ENCODE assay signal across 8 cellular contexts in genomic region chr9:15423328-15423985, GRCh38. TPM values are rescaled to one million over a fixed set of nuclear protein-coding genes. Genes with fewer than 3 reads are reported as not detected.
DNase-seq lines count a peak whose midpoint lies in the region; ATAC-seq and TF ChIP-seq lines count a peak whose summit lies in the region.

No MANE protein-coding gene starts in this region.

- in situ Hi-C loops in gastrocnemius medialis (cut with MboI; ENCODE audit: low sequenced_read_pairs in 4 of 4), result loop anchor here in 2 of 4 donors (5.0 to 25.0 kb wide), 2 partner anchors 121 to 211 kb away; no protein-coding TSS in a partner anchor

- H3K4me1 ChIP-seq in CD8-positive, alpha-beta T cell (ENCODE audit: insufficient read depth, low read length), result peaks cover 22% of the 10 kb centered on the region
- H3K4me1 ChIP-seq in HUES48 (ENCODE audit: control insufficient read depth, insufficient read depth, low read length), result peaks cover 8% of the 10 kb centered on the region
- H3K4me1 ChIP-seq in gastrocnemius medialis, result peaks cover 6 to 16% of the 10 kb centered on the region in 2 donors

- peak overlapping the region; percentile 51 for H3K27ac ChIP-seq in CD8-positive, alpha-beta T cell (ENCODE audit: low read depth, low read length)
- H3K27ac ChIP-seq in HUES48 (ENCODE audit: low read depth, low read length), result peak overlapping the region; percentile 51
- H3K27ac ChIP-seq in gastrocnemius medialis, result peak overlapping the region; percentile 86 to 91 (median 90)

- peaks cover 10% of the 10 kb centered on the region for H3K36me3 ChIP-seq in CD8-positive, alpha-beta T cell (ENCODE audit: insufficient read depth, low read length)
- H3K36me3 ChIP-seq in HUES48 (ENCODE audit: control insufficient read depth, insufficient read depth, low read length), result peaks cover 36% of the 10 kb centered on the region
- peaks cover 0 to 13% of the 10 kb centered on the region in 2 donors for H3K36me3 ChIP-seq in gastrocnemius medialis

- H3K27ac Mint-ChIP-seq in CD8-positive, alpha-beta T cell, result peak overlapping the region; percentile 87
- H3K27ac Mint-ChIP-seq in WTC11 (peak overlapping the region; percentile 80), glutamatergic neuron (ENCODE audit: unreplicated experiment) (peak overlapping the region; percentile 93)

- DNase-seq in CD8-positive, alpha-beta T cell, result peak in 1 of 7 experiments; percentile 5
- no peak for DNase-seq in WTC11 (ENCODE audit: low spot score)
- no peak for DNase-seq in glutamatergic neuron
- no peak for DNase-seq in gastrocnemius medialis
- no peak for DNase-seq in central memory CD4-positive, alpha-beta T cell
- DNase-seq in stimulated activated CD8-positive, alpha-beta memory T cell treated with anti-CD3 and anti-CD28 coated beads, Interleukin-4, amount 100 ng/mL, for 48 hours, result no peak

- H3K36me3 Mint-ChIP-seq in CD8-positive, alpha-beta T cell, result peaks cover 27% of the 10 kb centered on the region
- H3K36me3 Mint-ChIP-seq in WTC11, result peaks cover 31% of the 10 kb centered on the region
- H3K36me3 Mint-ChIP-seq in glutamatergic neuron (ENCODE audit: unreplicated experiment), result peaks cover 4% of the 10 kb centered on the region

- POLR2A ChIA-PET in CD8-positive, alpha-beta T cell (lab: Charles Lee), result interaction anchor here (0.6 to 2.2 kb wide), 7 partner anchors 9 to 130 kb away, joined by 3 to 21 read pairs (median 4); partner anchors contain the start of genes CCDC171, PSIP1 and TTC39B
- POLR2A ChIA-PET in WTC11 (lab: Charles Lee), result interaction anchor here (0.6 to 1.1 kb wide), 3 partner anchors 45 to 129 kb away, joined by 3 to 4 read pairs (median 3); partner anchors contain the start of genes CCDC171 and PSIP1

- no peaks in the 10 kb centered on the region for H3K27me3 Mint-ChIP-seq in CD8-positive, alpha-beta T cell (ENCODE audit: low read depth)
- no peaks in the 10 kb centered on the region for H3K27me3 Mint-ChIP-seq in WTC11 (ENCODE audit: low read depth)
- H3K27me3 Mint-ChIP-seq in glutamatergic neuron (ENCODE audit: unreplicated experiment), result peaks cover 2% of the 10 kb centered on the region

- H3K9me3 Mint-ChIP-seq in CD8-positive, alpha-beta T cell, result no peaks in the 10 kb centered on the region
- H3K9me3 Mint-ChIP-seq in WTC11 (no peaks in the 10 kb centered on the region), glutamatergic neuron (ENCODE audit: unreplicated experiment) (peaks cover 15% of the 10 kb centered on the region)

- peaks cover 41% of the 10 kb centered on the region for H3K4me1 Mint-ChIP-seq in CD8-positive, alpha-beta T cell (ENCODE audit: low read depth)
- H3K4me1 Mint-ChIP-seq in WTC11 (peaks cover 30% of the 10 kb centered on the region), glutamatergic neuron (ENCODE audit: low read depth, unreplicated experiment) (peaks cover 21% of the 10 kb centered on the region)

- TF ChIP-seq POLR2A in gastrocnemius medialis (IDR thresholded peaks at IDR 0.05), result no peak

- H3K4me3 ChIP-seq in CD8-positive, alpha-beta T cell (ENCODE audit: low read depth, low read length), result peak overlapping the region; percentile 65
- H3K4me3 ChIP-seq in HUES48 (ENCODE audit: low read depth, low read length), result peak overlapping the region; percentile 96
- peak overlapping the region; percentile 86 to 100 (median 89) for H3K4me3 ChIP-seq in gastrocnemius medialis

- peak; percentile 21 for TF ChIP-seq CTCF in CD8-positive, alpha-beta T cell (IDR thresholded peaks at IDR 0.05)
- TF ChIP-seq CTCF in WTC11 (IDR thresholded peaks at IDR 0.05) (no peak), glutamatergic neuron (IDR thresholded peaks at IDR 0.05; ENCODE audit: partially characterized antibody, unreplicated experiment) (no peak), gastrocnemius medialis (IDR thresholded peaks at IDR 0.05 in 4 of 5, conservative IDR thresholded peaks at IDR 0.05 in 1 of 5) (no peak)

- ATAC-seq in CD8-positive, alpha-beta T cell, result no peak
- no peak for ATAC-seq in WTC11
- no peak for ATAC-seq in gastrocnemius medialis
- no peak for ATAC-seq in HG03045 (IDR thresholded peaks at IDR 0.05; ENCODE audit: unreplicated experiment)

- no peaks in the 10 kb centered on the region for H3K27me3 ChIP-seq in CD8-positive, alpha-beta T cell (ENCODE audit: insufficient read depth, low read length)
- H3K27me3 ChIP-seq in HUES48 (ENCODE audit: control insufficient read depth, insufficient read depth, low read length), result no peaks in the 10 kb centered on the region
- no peaks in the 10 kb centered on the region for H3K27me3 ChIP-seq in gastrocnemius medialis

- peak overlapping the region; percentile 75 for H3K9ac ChIP-seq in HUES48 (ENCODE audit: low read depth, low read length)

- CTCF ChIA-PET in CD8-positive, alpha-beta T cell (lab: Charles Lee), result interaction anchor here (0.6 to 1.4 kb wide), 7 partner anchors 69 to 214 kb away, joined by 3 to 6 read pairs (median 4); no protein-coding TSS in a partner anchor
- CTCF ChIA-PET in WTC11 (lab: Charles Lee), result interaction anchor here (0.6 to 1.7 kb wide), 3 partner anchors 17 to 192 kb away, joined by 3 to 8 read pairs (median 3); partner anchors contain the start of gene CCDC171

- H3K9me3 ChIP-seq in CD8-positive, alpha-beta T cell (ENCODE audit: low read length), result no peaks in the 10 kb centered on the region
- no peaks in the 10 kb centered on the region for H3K9me3 ChIP-seq in HUES48 (ENCODE audit: control insufficient read depth, insufficient read depth, low read length)
- H3K9me3 ChIP-seq in gastrocnemius medialis, result no peaks in the 10 kb centered on the region

- peak overlapping the region; percentile 91 for H3K4me3 Mint-ChIP-seq in CD8-positive, alpha-beta T cell
- H3K4me3 Mint-ChIP-seq in WTC11, result peak overlapping the region; percentile 96
- peak overlapping the region; percentile 98 for H3K4me3 Mint-ChIP-seq in glutamatergic neuron (ENCODE audit: unreplicated experiment)

- intact Hi-C loops in CD8-positive, alpha-beta T cell (cut with DNase I, micrococcal nuclease), result loop anchor here (1.0 to 5.0 kb wide), 6 partner anchors 34 to 184 kb away; partner anchors contain the start of gene PSIP1 (in 1 of the 2)
- intact Hi-C loops in gastrocnemius medialis (cut with DNase I; ENCODE audit: low total_unique reads), result loop anchor here (2.0 to 10.0 kb wide), 5 partner anchors 87 to 1636 kb away; partner anchors contain the start of genes PSIP1 and TTC39B

TF ChIP-seq in WTC11, 78 proteins besides CTCF, POLR2A, EP300 and RAD21 (continues in another document):
- TF ChIP-seq ZNF396 (CRISPR knock-in tag; IDR thresholded peaks at IDR 0.05; ENCODE audit: borderline replicate concordance), result no peak
- TF ChIP-seq RELA (CRISPR knock-in tag; IDR thresholded peaks at IDR 0.05; ENCODE audit: borderline replicate concordance), result no peak
- TF ChIP-seq E2F5 (CRISPR knock-in tag; IDR thresholded peaks at IDR 0.05), result no peak
- no peak for TF ChIP-seq ZMAT4 (CRISPR knock-in tag; IDR thresholded peaks at IDR 0.05)
- TF ChIP-seq ARID4B (CRISPR knock-in tag; IDR thresholded peaks at IDR 0.05; ENCODE audit: borderline replicate concordance), result no peak
- TF ChIP-seq ZBTB21 (CRISPR knock-in tag; IDR thresholded peaks at IDR 0.05; ENCODE audit: borderline replicate concordance), result no peak
- TF ChIP-seq NR1H2 (CRISPR knock-in tag; IDR thresholded peaks at IDR 0.05), result no peak
- TF ChIP-seq RORB (CRISPR knock-in tag; IDR thresholded peaks at IDR 0.05), result no peak
- TF ChIP-seq TEAD1 (CRISPR knock-in tag; IDR thresholded peaks at IDR 0.05), result no peak
- TF ChIP-seq MXD4 (CRISPR knock-in tag; IDR thresholded peaks at IDR 0.05; ENCODE audit: borderline replicate concordance), result no peak

RNA-seq across cellular contexts. Expression of gene SNAPC3, which starts 0.8 kb away (rescaled TPM):
- 1 to 10 TPM; 3.4 to 5.0 TPM for total RNA-seq in CD8-positive, alpha-beta T cell
- total RNA-seq in WTC11 (2021) (33.5 to 37.7 TPM (median 33.6 TPM) in 3 replicates), glutamatergic neuron (ENCODE audit: unreplicated experiment) (104 TPM), gastrocnemius medialis (10 to 100 TPM; 18.3 to 31.9 (median 20.3) TPM)
